ENCODE assay signal across 8 cellular contexts in the genomic region with DNA sequence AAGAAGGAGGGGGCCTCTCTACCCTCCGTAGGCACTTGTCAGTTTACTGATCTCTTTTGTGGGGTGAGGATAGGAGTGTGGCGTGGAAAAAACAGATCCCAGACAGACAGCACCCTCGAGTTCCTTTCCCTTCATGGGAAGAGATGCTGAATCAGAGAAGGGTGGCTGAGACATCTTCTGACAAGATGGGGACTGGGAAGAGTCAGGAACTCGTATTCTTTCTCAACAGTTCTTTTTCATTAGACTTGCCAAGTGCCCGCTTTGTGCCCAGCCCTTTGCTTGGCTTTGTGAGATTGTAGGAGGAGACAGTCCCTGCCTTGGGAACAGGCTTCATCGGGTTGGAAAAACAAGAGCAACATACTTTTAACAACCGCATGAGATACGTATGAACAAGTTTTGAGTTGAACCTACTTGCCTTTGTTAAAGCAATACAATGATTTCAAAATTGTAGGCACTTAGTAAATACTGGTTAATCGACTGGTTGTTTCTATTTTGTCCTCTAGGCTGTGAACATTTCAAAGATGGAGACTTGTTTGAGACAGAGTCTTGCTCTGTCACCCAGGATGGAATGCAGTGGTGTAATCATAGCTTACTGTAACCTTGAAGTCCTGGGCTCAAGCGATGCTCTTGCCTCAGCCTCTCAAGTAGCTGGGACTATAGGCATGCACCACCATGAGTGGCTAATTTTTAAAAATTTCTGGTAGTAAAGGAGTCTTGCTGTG. TPM values are rescaled to one million over a fixed set of nuclear protein-coding genes. Genes with fewer than 3 reads are reported as not detected.
A peak's percentile ranks its signal among the peaks of the same experiment; 100 is the strongest.
DNase-seq lines count a peak whose midpoint lies in the region; ATAC-seq and TF ChIP-seq lines count a peak whose summit lies in the region.

No MANE protein-coding gene starts in this region.

- ATAC-seq in lung (ENCODE audit: insufficient read depth, low FRiP score), result no peak

- H2AFZ ChIP-seq in mammary epithelial cell (ENCODE audit: low read depth, low read length), result peak overlapping the region; percentile 75

- H3K9ac ChIP-seq in mammary epithelial cell (ENCODE audit: insufficient read depth, low read length), result peak overlapping the region; percentile 88

- H3K9me3 ChIP-seq in mammary epithelial cell (replicated peaks; ENCODE audit: insufficient read depth, low read length) (no peaks in the 10 kb centered on the region), lung (ENCODE audit: control insufficient read depth in 2 of 2, insufficient read depth in 1 of 2, low read length in 1 of 2) (no peaks in the 10 kb centered on the region), vagina (no peaks in the 10 kb centered on the region)

- peaks cover 13% of the 10 kb centered on the region for H3K4me1 ChIP-seq in mammary epithelial cell (ENCODE audit: insufficient read depth, low read length)
- peaks cover 0 to 8% of the 10 kb centered on the region in 2 donors for H3K4me1 ChIP-seq in lung (ENCODE audit: control insufficient read depth in 2 of 2, insufficient read depth in 2 of 2, low read length in 2 of 2)
- peaks cover 36% of the 10 kb centered on the region for H3K4me1 ChIP-seq in vagina

- H3K27ac ChIP-seq in mammary epithelial cell (ENCODE audit: insufficient read depth, low read depth, low read length) (peak overlapping the region; percentile 83), lung (ENCODE audit: low read depth in 1 of 2, low read length in 1 of 2) (peak overlapping the region; percentile 87 to 96), vagina (peak overlapping the region; percentile 98)

- TF ChIP-seq CTCF in mammary epithelial cell (conservative IDR thresholded peaks at IDR 0.05 in 1 of 2, IDR thresholded peaks at IDR 0.05 in 1 of 2; ENCODE audit: extremely low read depth in 1 of 2, insufficient read depth in 1 of 2, low read depth in 1 of 2, low read length in 2 of 2), result peak in 1 of 2 donors; percentile 9
- no peak for TF ChIP-seq CTCF in lung (IDR thresholded peaks at IDR 0.05; ENCODE audit: control extremely low read depth, extremely low read depth)
- no peak for TF ChIP-seq CTCF in vagina (IDR thresholded peaks at IDR 0.05)

- no peak for TF ChIP-seq POLR2A in vagina (IDR thresholded peaks at IDR 0.05)

- CTCF ChIA-PET in mammary epithelial cell (lab: Charles Lee; ENCODE audit: low non-redundant PET), result no interaction called here

- no peaks in the 10 kb centered on the region for H4K20me1 ChIP-seq in mammary epithelial cell (ENCODE audit: insufficient read depth, low read length)

- intact Hi-C loops in mammary epithelial cell (cut with micrococcal nuclease) (no loop called here), vagina (cut with DNase I) (no loop called here)

- BruUV-seq in mammary epithelial cell (replicated peaks; lab: Mats Ljungman, UMichigan), result TSS peak; percentile 61

- H3K27me3 ChIP-seq in mammary epithelial cell (ENCODE audit: insufficient read depth, low read length), result no peaks in the 10 kb centered on the region
- no peaks in the 10 kb centered on the region for H3K27me3 ChIP-seq in lung (ENCODE audit: control insufficient read depth, insufficient read depth)
- H3K27me3 ChIP-seq in vagina, result no peaks in the 10 kb centered on the region

- in situ Hi-C loops in mammary epithelial cell (cut with MboI; ENCODE audit: low sequenced_read_pairs in 2 of 2), result no loop called here

- peaks cover 61% of the 10 kb centered on the region for H3K79me2 ChIP-seq in mammary epithelial cell (ENCODE audit: insufficient read depth, low read length)

- 10% methylated on average over 9 of the region's 10 CpGs for WGBS in mammary epithelial cell (ENCODE audit: low coverage, missing lambda C conversion rate)
- 21 to 27% methylated on average over 10 of the region's 10 CpGs for WGBS in lung, 2 donors

- H3K36me3 ChIP-seq in mammary epithelial cell (ENCODE audit: insufficient read depth, low read length) (no peaks in the 10 kb centered on the region), lung (ENCODE audit: control insufficient read depth in 2 of 2, insufficient read depth in 2 of 2, low read length in 2 of 2) (no peaks in the 10 kb centered on the region), vagina (peaks cover 0 to 7% of the 10 kb centered on the region in 2 donors)

- H3K4me2 ChIP-seq in mammary epithelial cell (ENCODE audit: insufficient read depth, low read depth, low read length), result peak overlapping the region; percentile 87

- DNase-seq in DMS53 (lab: John Stamatoyannopoulos, UW) (peak; percentile 46), DMS53 treated with DMSO at 0.1 percent for 48 hours (lab: John Stamatoyannopoulos, UW; ENCODE audit: unreplicated experiment) (no peak), NCI-H2227 treated with DMSO at 0.1 percent for 48 hours (lab: John Stamatoyannopoulos, UW) (peak; percentile 20), mammary epithelial cell (peak; percentile 71), lung (ENCODE audit: low spot score) (no peak), vagina (ENCODE audit: extremely low spot score in 2 of 2) (no peak), NCI-H187 treated with DMSO at 0.1 percent for 48 hours (lab: John Stamatoyannopoulos, UW) (no peak), Ammon's horn (ENCODE audit: low spot score) (no peak)

- H3K4me3 ChIP-seq in mammary epithelial cell (replicated peaks in 1 of 3; ENCODE audit: insufficient read depth in 1 of 3, low read depth in 2 of 3, low read length in 3 of 3), result peak overlapping the region; percentile 47 to 93 (median 62)
- peak overlapping the region; percentile 30 for H3K4me3 ChIP-seq in lung
- peak overlapping the region; percentile 80 to 82 for H3K4me3 ChIP-seq in vagina

- dilution Hi-C loops in mammary epithelial cell (cut with HindIII; ENCODE audit: low sequenced_read_pairs), result no loop called here

RNA-seq across cellular contexts. Expression of gene RRM1, which starts 1.1 kb away (rescaled TPM):
- total RNA-seq in mammary epithelial cell (100 to 1,000 TPM in 1 of 2 donors, 10 to 100 TPM in 1; 72.7 to 113 TPM), lung (10 to 100 TPM; 35.9 to 46.5 TPM), vagina (50.8 TPM)
- polyA plus RNA-seq in mammary epithelial cell (110 TPM), lung (10 to 100 TPM in 1 of 2 donors, 1 to 10 TPM in 1; 9.4 to 15.7 TPM)
- polyA minus RNA-seq in mammary epithelial cell, result 223 TPM

Comparison
In these comparisons a context has a peak if more than half of its experiments do, and no peak if none do; other contexts are left out.
1. DNase-seq: peak in DMS53 (single experiment), NCI-H2227 treated with DMSO at 0.1 percent for 48 hours (single experiment) and mammary epithelial cell (single experiment); none in DMS53 treated with DMSO at 0.1 percent for 48 hours (single experiment), lung (single experiment), vagina (0 of 2), NCI-H187 treated with DMSO at 0.1 percent for 48 hours (single experiment) and Ammon's horn (single experiment).
2. H3K4me3 ChIP-seq: peak in every context shown above with its lines; median percentile 81 in vagina; 62 in mammary epithelial cell; 30 in lung.
3. Peak in every context shown above with its lines, with median percentiles within 50 percentile points of each other: H3K27ac ChIP-seq.